In genomic region chr1:220485131-220485530, GRCh38 we compare ENCODE assay signal across 1 cellular context.
TF ChIP-seq lines count a peak whose summit lies in the region.

No MANE protein-coding gene starts in this region.

TF ChIP-seq in HCT116, 20 proteins besides CTCF, POLR2A, EP300 and RAD21 (continued from another document):
- TF ChIP-seq REST (IDR thresholded peaks at IDR 0.05; ENCODE audit: low read depth): no peak
- TF ChIP-seq POLR2AphosphoS5 (IDR thresholded peaks at IDR 0.05; ENCODE audit: low read depth, low read length): no peak
